ENCODE assay signal across 1 cellular context in genomic region chr7:43511029-43511428, GRCh38.
TF ChIP-seq lines count a peak whose summit lies in the region.

No MANE protein-coding gene starts in this region.

TF ChIP-seq in H1, 55 proteins besides CTCF, POLR2A, EP300 and RAD21:
- TF ChIP-seq MAX (IDR thresholded peaks at IDR 0.05), result 0 out of 2 replicates have a peak, but pooled peaks have one; percentile 20
- no peak for TF ChIP-seq HDAC6 (IDR thresholded peaks at IDR 0.05; ENCODE audit: low read depth, low read length)
- no peak for TF ChIP-seq TBP (IDR thresholded peaks at IDR 0.05; ENCODE audit: low read depth, low read length)
